In genomic region chr5:34012791-34013190, GRCh38 we compare ENCODE assay signal across 23 cellular contexts. TPM values are rescaled to one million over a fixed set of nuclear protein-coding genes. Genes with fewer than 3 reads are reported as not detected.
DNase-seq lines count a peak whose midpoint lies in the region; ATAC-seq lines count a peak whose summit lies in the region.
"Had no signal": no experiment of that assay in that cellular context is flagged by ENCODE, and none has a peak within 500 bp of the region (broad histone marks: within the 10 kb centered on the region; RNA-seq: fewer than 3 reads in every experiment).

No MANE protein-coding gene starts in this region.

- H3K27ac ChIP-seq in GM23248: no peak overlapping the region
- H3K27ac ChIP-seq: neutrophil, RWPE1, thyroid gland, WERI-Rb-1 had no signal

- no peak overlapping the region for H3K9ac ChIP-seq in GM23248

- no peaks in the 10 kb centered on the region for H4K20me1 ChIP-seq in GM23248 (ENCODE audit: insufficient read depth)

- H3K4me2 ChIP-seq in GM23248 (ENCODE audit: unreplicated experiment): no peak overlapping the region

- no peak overlapping the region for H2AFZ ChIP-seq in GM23248

- peaks cover 24% of the 10 kb centered on the region for H3F3A ChIP-seq in GM23248 (ENCODE audit: insufficient read depth)

- H3K4me3 ChIP-seq in GM23248: no peak overlapping the region
- H3K4me3 ChIP-seq: lung, thyroid gland had no signal

- H3K36me3 ChIP-seq in GM23248 (ENCODE audit: low read depth): no peaks in the 10 kb centered on the region
- H3K36me3 ChIP-seq: neutrophil, thyroid gland, WERI-Rb-1 had no signal

- H3K27me3 ChIP-seq in GM23248 (replicated peaks; ENCODE audit: insufficient read depth): no peaks in the 10 kb centered on the region
- H3K27me3 ChIP-seq: neutrophil, thyroid gland had no signal

- H3K9me2 ChIP-seq in GM23248 (ENCODE audit: insufficient read depth): no peaks in the 10 kb centered on the region

- peak; percentile 16 for DNase-seq in GM23248
- peak; percentile 15 for DNase-seq in RPMI7951 (ENCODE audit: low read depth)
- DNase-seq in myocyte (ENCODE audit: low read depth): peak; percentile 66
- no peak for DNase-seq in effector CD4-positive, alpha-beta T cell
- DNase-seq in NCI-H226: no peak
- DNase-seq: activated CD8-positive, alpha-beta memory T cell treated with anti-CD3 and anti-CD28 coated beads, Interleukin-2, amount 50 U/mL, for 4 hours; activated effector memory CD4-positive, alpha-beta T cell treated with Interleukin-2 at 50 U/mL for 16 hours; AML-193; cortex of kidney; HFFc6; Kasumi-1; NCI-H1092; NCI-H524; small intestine; stimulated activated CD4-positive, alpha-beta T cell treated with anti-CD3 and anti-CD28 coated beads, Interleukin-4, amount 100 ng/mL, for 4 hours; stimulated activated naive CD8-positive, alpha-beta T cell treated with anti-CD3 and anti-CD28 coated beads, Interleukin-15, Interleukin-2, amounts not matched to agents 100 U/mL and 50 U/mL, for 24 hours; thyroid gland; WERI-Rb-1 had no signal

- peaks cover 11% of the 10 kb centered on the region for H3K4me1 ChIP-seq in GM23248 (ENCODE audit: insufficient read depth)

- H3K9me3 ChIP-seq in GM23248 (ENCODE audit: low read depth): no peaks in the 10 kb centered on the region
- H3K9me3 ChIP-seq: neutrophil, thyroid gland had no signal

- in situ Hi-C loops in GM23248 (cut with MboI): loop anchor here (25.0 kb wide), 1 partner anchor 875 kb away; no protein-coding TSS in a partner anchor

- no peaks in the 10 kb centered on the region for H3K79me2 ChIP-seq in GM23248 (ENCODE audit: insufficient read depth)

- ATAC-seq in esophagus mucosa (peak; percentile 24), GM21825 (IDR thresholded peaks at IDR 0.05; ENCODE audit: unreplicated experiment) (no peak)
- ATAC-seq: stimulated activated naive CD8-positive, alpha-beta T cell treated with anti-CD3 and anti-CD28 coated beads, Interleukin-15, Interleukin-2, amounts not matched to agents 100 U/mL and 50 U/mL, for 24 hours had no signal

RNA-seq across cellular contexts. Expression of gene AMACR, which starts 4.9 kb away (rescaled TPM):
- total RNA-seq in GM23248 (2014; rRNA removed; shearing (Covaris generic)): 22.3 and 22.5 TPM in 2 replicates
- polyA plus RNA-seq in GM23248 (2016; fragmentation: Nextera tagmentation; extraction: Ambion mirVana): 22.6 and 24.1 TPM in 2 replicates
- 8.2 and 12.6 TPM in 2 replicates for total RNA-seq in RPMI7951 (2014; rRNA removed; shearing (Covaris generic))
- total RNA-seq in esophagus mucosa (13.5 TPM), myocyte (9.2 and 45.7 TPM in 2 replicates)
- 19.8 TPM for polyA plus RNA-seq in myocyte (2012)

RNA-seq across cellular contexts. Expression of gene SLC45A2, which starts 28.3 kb away (rescaled TPM):
- not detected in 2 replicates for total RNA-seq in GM23248 (2014; rRNA removed; shearing (Covaris generic))
- polyA plus RNA-seq in GM23248 (2016; fragmentation: Nextera tagmentation; extraction: Ambion mirVana): not detected in 2 replicates
- total RNA-seq in RPMI7951 (2014; rRNA removed; shearing (Covaris generic)): 0.49 and 2.0 TPM in 2 replicates
- not detected for total RNA-seq in esophagus mucosa
- 0.05 and 0.37 TPM in 2 replicates for total RNA-seq in myocyte
- 0.81 TPM for polyA plus RNA-seq in myocyte (2012)
- total RNA-seq: HFFc6, thyroid gland had no signal
- polyA plus RNA-seq: small intestine had no signal

RNA-seq across cellular contexts. Expression of gene C1QTNF3, which starts 30.2 kb away (rescaled TPM):
- 0.11 and 0.38 TPM in 2 replicates for total RNA-seq in GM23248 (2014; rRNA removed; shearing (Covaris generic))
- polyA plus RNA-seq in GM23248 (2016; fragmentation: Nextera tagmentation; extraction: Ambion mirVana): 0.58 and 1.1 TPM in 2 replicates
- total RNA-seq in RPMI7951 (2014; rRNA removed; shearing (Covaris generic)): 0.20 and 0.24 TPM in 2 replicates
- total RNA-seq in esophagus mucosa (1.2 TPM), myocyte (1.8 and 3.0 TPM in 2 replicates)
- 1.6 TPM for polyA plus RNA-seq in myocyte (2012)

Comparison
In these comparisons a context has a peak if more than half of its experiments do, and no peak if none do; other contexts are left out.
1. DNase-seq: peak in GM23248 (single experiment), RPMI7951 (single experiment) and myocyte (single experiment); none in effector CD4-positive, alpha-beta T cell (single experiment) and NCI-H226 (single experiment).